Comparison of ENCODE assay signal across 26 cellular contexts in the genomic region with DNA sequence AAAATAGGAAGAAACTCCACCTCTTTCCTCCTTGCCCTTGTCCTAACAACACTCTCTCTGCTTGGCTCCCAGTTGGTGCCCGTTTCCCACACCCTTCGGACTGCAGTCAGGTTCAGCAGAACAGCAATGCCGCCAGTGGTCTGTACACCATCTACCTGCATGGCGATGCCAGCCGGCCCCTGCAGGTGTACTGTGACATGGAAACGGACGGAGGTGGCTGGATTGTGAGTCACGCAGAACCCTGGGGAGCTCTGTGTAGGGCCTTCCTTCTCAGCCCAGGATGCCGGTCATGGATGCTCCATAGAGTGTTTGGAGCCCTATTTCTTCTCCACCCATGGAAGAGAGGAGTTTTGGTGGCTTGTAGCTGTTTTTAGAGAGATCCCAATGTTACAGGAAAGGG.
A peak's percentile ranks its signal among the peaks of the same experiment; 100 is the strongest.
DNase-seq lines count a peak whose midpoint lies in the region; ATAC-seq and TF ChIP-seq lines count a peak whose summit lies in the region.
"Had no signal": no experiment of that assay in that cellular context is flagged by ENCODE, and none has a peak within 500 bp of the region (broad histone marks: within the 10 kb centered on the region; RNA-seq: fewer than 3 reads in every experiment).

No MANE protein-coding gene starts in this region.

- H3K23me2 ChIP-seq in H9 (ENCODE audit: insufficient read length, low read depth, low read length, poor library complexity, severe bottlenecking): no peaks in the 10 kb centered on the region

- H3K27ac Mint-ChIP-seq in H9: peak overlapping the region in 1 of 3 experiments; percentile 92; a peak in 3 of 7 replicates
- H3K27ac Mint-ChIP-seq in WTC11: peak overlapping the region; percentile 30; the same call in 1 of the 2 replicates
- H3K27ac Mint-ChIP-seq: activated CD8-positive, alpha-beta T cell treated with anti-CD3 and anti-CD28 coated beads for 36 hours; activated naive CD8-positive, alpha-beta T cell; nephron progenitor cell; T-helper 2 cell treated with Interferon-gamma antibody and Interleukin-4, amounts not matched to agents 5 μg/mL and 100 μg/mL, for 36 hours had no signal

- no peak for ATAC-seq in WTC11
- no peak for ATAC-seq in left lung
- ATAC-seq: activated CD8-positive, alpha-beta T cell treated with anti-CD3 and anti-CD28 coated beads for 36 hours; HepG2; pancreas; stimulated activated naive CD8-positive, alpha-beta T cell treated with anti-CD3 and anti-CD28 coated beads, Interleukin-15, Interleukin-2, amounts not matched to agents 100 U/mL and 50 U/mL, for 24 hours had no signal

- H3K4ac ChIP-seq in H9 (ENCODE audit: low read depth, low read length): no peak overlapping the region

- H3K27ac ChIP-seq in H9 (ENCODE audit: insufficient read length, low read depth, low read length) (no peak overlapping the region), left lung (peak overlapping the region; percentile 24 to 60), stomach smooth muscle (ENCODE audit: low read length) (peak overlapping the region; percentile 64)
- H3K27ac ChIP-seq: BLaER1, pancreas, thyroid gland had no signal

- no CpG with 5 or more reads among the region's 9 CpGs for WGBS in H9 (ENCODE audit: extremely low coverage, insufficient read length, low lambda C conversion rate)

- H2BK120ac ChIP-seq in H9 (ENCODE audit: low read depth, low read length, poor library complexity, severe bottlenecking): no peak overlapping the region

- no peaks in the 10 kb centered on the region for H4K20me1 ChIP-seq in H9 (ENCODE audit: control insufficient read depth, insufficient read depth, insufficient read length)
- H4K20me1 ChIP-seq: BLaER1 had no signal

- no peak overlapping the region for H4K5ac ChIP-seq in H9 (ENCODE audit: insufficient read length, low read depth, low read length)

- no peaks in the 10 kb centered on the region for H3K27me3 Mint-ChIP-seq in H9 (ENCODE audit: low read depth)
- H3K27me3 Mint-ChIP-seq in WTC11 (ENCODE audit: low read depth): no peaks in the 10 kb centered on the region
- H3K27me3 Mint-ChIP-seq: activated naive CD8-positive, alpha-beta T cell had no signal

- no peaks in the 10 kb centered on the region for H3K79me1 ChIP-seq in H9 (ENCODE audit: insufficient read depth, low read depth, low read length, poor library complexity, severe bottlenecking)

- H2BK15ac ChIP-seq in H9 (ENCODE audit: low read depth, low read length): no peak overlapping the region

- POLR2A ChIA-PET in WTC11 (lab: Charles Lee): no interaction called here

- no peak overlapping the region for H3K23ac ChIP-seq in H9 (ENCODE audit: insufficient read length, low read depth, low read length)

- H3K36me3 ChIP-seq in left lung (no peaks in the 10 kb centered on the region), stomach smooth muscle (ENCODE audit: control insufficient read depth in 2 of 2, insufficient read depth in 2 of 2, low read length in 2 of 2) (no peaks in the 10 kb centered on the region)
- H3K36me3 ChIP-seq: BLaER1, breast epithelium, pancreas, thyroid gland had no signal

- no peak overlapping the region for H2AK5ac ChIP-seq in H9 (ENCODE audit: insufficient read length, low read length)

- no peak overlapping the region for H3K4me2 ChIP-seq in H9 (ENCODE audit: insufficient read depth, insufficient read length, low read length)
- H3K4me2 ChIP-seq: BLaER1 had no signal

- CTCF ChIA-PET in WTC11 (lab: Charles Lee): interaction anchor here (2.2 to 8.0 kb wide), 2 partner anchors 16 to 99 kb away, joined by 9 to 110 read pairs; no protein-coding TSS in a partner anchor

- H3K27me3 ChIP-seq in H9 (ENCODE audit: insufficient read depth, low read length) (no peaks in the 10 kb centered on the region), left lung (no peaks in the 10 kb centered on the region), stomach smooth muscle (ENCODE audit: control insufficient read depth in 1 of 2, insufficient read depth in 2 of 2, low read length in 2 of 2) (no peaks in the 10 kb centered on the region)
- H3K27me3 ChIP-seq: BLaER1, breast epithelium, pancreas, thyroid gland had no signal

- peaks cover 41 to 51% of the 10 kb centered on the region in 2 experiments for H3K4me1 Mint-ChIP-seq in H9
- H3K4me1 Mint-ChIP-seq in WTC11: peaks cover 56% of the 10 kb centered on the region

- TF ChIP-seq CTCF in H9 (conservative IDR thresholded peaks at IDR 0.05) (no peak), WTC11 (IDR thresholded peaks at IDR 0.05) (no peak), left lung (IDR thresholded peaks at IDR 0.05) (no peak)

- no peak overlapping the region; the same call in 1 of the 2 replicates for H3K14ac ChIP-seq in H9 (ENCODE audit: insufficient read depth, low read length)

- in situ Hi-C loops in ACHN (cut with HindIII; ENCODE audit: low pct_ligation_motif_present, low pct_unique_long_range_greater_than_20kb, low sequenced_read_pairs): no loop called here

- H3K4me3 Mint-ChIP-seq in H9 (no peak overlapping the region), WTC11 (no peak overlapping the region)
- H3K4me3 Mint-ChIP-seq: activated CD8-positive, alpha-beta T cell treated with anti-CD3 and anti-CD28 coated beads for 36 hours; activated naive CD8-positive, alpha-beta T cell; nephron progenitor cell; T-helper 2 cell treated with Interferon-gamma antibody and Interleukin-4, amounts not matched to agents 5 μg/mL and 100 μg/mL, for 36 hours had no signal

- H2AFZ ChIP-seq in H9 (ENCODE audit: low read length): no peak overlapping the region

- H2BK5ac ChIP-seq in H9 (ENCODE audit: insufficient read length, low read length): no peak overlapping the region

- no peak overlapping the region for H4K91ac ChIP-seq in H9 (ENCODE audit: insufficient read length, low read depth, low read length)

- no peak overlapping the region for H4K8ac ChIP-seq in H9 (replicated peaks; ENCODE audit: insufficient read length, low read depth, low read length)

- H2BK20ac ChIP-seq in H9 (ENCODE audit: low read depth, low read length, poor library complexity, severe bottlenecking): no peak overlapping the region

- H2BK12ac ChIP-seq in H9 (ENCODE audit: insufficient read length, low read depth, low read length): no peak overlapping the region

- H3K9ac ChIP-seq in H9 (ENCODE audit: extremely low read depth, insufficient read length, low read length) (no peak overlapping the region), stomach smooth muscle (ENCODE audit: low read length in 2 of 2) (no peak overlapping the region)
- H3K9ac ChIP-seq: BLaER1 had no signal

- DNase-seq in H9: no peak
- no peak for DNase-seq in WTC11 (ENCODE audit: low spot score)
- no peak for DNase-seq in left lung
- no peak for DNase-seq in ACHN
- no peak for DNase-seq in hippocampal formation (lab: John Stamatoyannopoulos, UW)
- DNase-seq in NOMO-1 treated with DMSO at 0.1 percent for 48 hours (lab: John Stamatoyannopoulos, UW; ENCODE audit: unreplicated experiment): no peak
- DNase-seq: activated CD8-positive, alpha-beta T cell treated with anti-CD3 and anti-CD28 coated beads for 36 hours; DMS153; Kasumi-1; NCI-H1417 treated with DMSO at 0.1 percent for 48 hours; NCI-H2029 treated with DMSO at 0.1 percent for 48 hours; NCI-H226; NCI-H69; nephron progenitor cell; pancreas; retina; SHP77; small intestine; stimulated activated naive CD8-positive, alpha-beta T cell treated with anti-CD3 and anti-CD28 coated beads, Interleukin-15, Interleukin-2, amounts not matched to agents 100 U/mL and 50 U/mL, for 24 hours; thyroid gland had no signal

- H3K18ac ChIP-seq in H9 (ENCODE audit: insufficient read length, low read depth, low read length): peak overlapping the region; percentile 17

- H3K56ac ChIP-seq in H9 (ENCODE audit: insufficient read length, low read depth, low read length): no peak overlapping the region

- intact Hi-C loops in left lung (cut with DNase I): no loop called here

- no peaks in the 10 kb centered on the region for H3K9me3 ChIP-seq in H9 (ENCODE audit: control insufficient read depth, low read depth, low read length)
- no peaks in the 10 kb centered on the region for H3K9me3 ChIP-seq in left lung
- no peaks in the 10 kb centered on the region for H3K9me3 ChIP-seq in stomach smooth muscle (ENCODE audit: control insufficient read depth in 2 of 2, low read length in 2 of 2)
- H3K9me3 ChIP-seq: BLaER1, breast epithelium, pancreas, thyroid gland had no signal

- peaks cover 0 to 3% (median 0%) of the 10 kb centered on the region in 3 experiments; a peak in 3 of 7 replicates for H3K36me3 Mint-ChIP-seq in H9 (ENCODE audit: insufficient read depth in 1 of 3, low read depth in 3 of 3)
- H3K36me3 Mint-ChIP-seq in WTC11: no peaks in the 10 kb centered on the region
- H3K36me3 Mint-ChIP-seq: activated naive CD8-positive, alpha-beta T cell had no signal

- no peak overlapping the region for H3K4me3 ChIP-seq in left lung
- H3K4me3 ChIP-seq in stomach smooth muscle (ENCODE audit: low read length in 2 of 2): peak overlapping the region in 1 of 2 donors; percentile 47
- H3K4me3 ChIP-seq: BLaER1, breast epithelium, pancreas, thyroid gland had no signal

- H3T11ph ChIP-seq in H9 (ENCODE audit: low read length): no peak overlapping the region

- H3K9me3 Mint-ChIP-seq in H9 (peaks cover 0 to 2% of the 10 kb centered on the region in 2 experiments; a peak in 2 of 5 replicates), WTC11 (peaks cover 3% of the 10 kb centered on the region; the same call in 1 of the 2 replicates)
- H3K9me3 Mint-ChIP-seq: activated CD8-positive, alpha-beta T cell treated with anti-CD3 and anti-CD28 coated beads for 36 hours; nephron progenitor cell; T-helper 2 cell treated with Interferon-gamma antibody and Interleukin-4, amounts not matched to agents 5 μg/mL and 100 μg/mL, for 36 hours had no signal

- peaks cover 16% of the 10 kb centered on the region; the same call in 1 of the 2 replicates for H3K4me1 ChIP-seq in H9 (ENCODE audit: insufficient read depth, low read length)
- peaks cover 8 to 44% of the 10 kb centered on the region in 2 donors for H3K4me1 ChIP-seq in left lung
- peaks cover 50% of the 10 kb centered on the region for H3K4me1 ChIP-seq in stomach smooth muscle (ENCODE audit: control insufficient read depth, insufficient read depth, low read length)
- H3K4me1 ChIP-seq: pancreas had no signal

- no peaks in the 10 kb centered on the region for H3K79me2 ChIP-seq in H9 (ENCODE audit: insufficient read depth, low read length)

TF ChIP-seq in WTC11, 78 proteins besides CTCF, POLR2A, EP300 and RAD21 (continues in another document):
- TF ChIP-seq, protein P1, sequence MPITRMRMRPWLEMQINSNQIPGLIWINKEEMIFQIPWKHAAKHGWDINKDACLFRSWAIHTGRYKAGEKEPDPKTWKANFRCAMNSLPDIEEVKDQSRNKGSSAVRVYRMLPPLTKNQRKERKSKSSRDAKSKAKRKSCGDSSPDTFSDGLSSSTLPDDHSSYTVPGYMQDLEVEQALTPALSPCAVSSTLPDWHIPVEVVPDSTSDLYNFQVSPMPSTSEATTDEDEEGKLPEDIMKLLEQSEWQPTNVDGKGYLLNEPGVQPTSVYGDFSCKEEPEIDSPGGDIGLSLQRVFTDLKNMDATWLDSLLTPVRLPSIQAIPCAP (CRISPR knock-in tag; IDR thresholded peaks at IDR 0.05): no peak
- TF ChIP-seq SOX15 (CRISPR knock-in tag; IDR thresholded peaks at IDR 0.05) (no peak), ZNF263 (CRISPR knock-in tag; IDR thresholded peaks at IDR 0.05; ENCODE audit: low read depth) (no peak), GTF2I (CRISPR knock-in tag; conservative IDR thresholded peaks at IDR 0.05) (no peak), SMAD4 (CRISPR knock-in tag; IDR thresholded peaks at IDR 0.05) (no peak), NFYB (CRISPR knock-in tag; conservative IDR thresholded peaks at IDR 0.05; ENCODE audit: low read depth) (no peak)
